Comparison of ENCODE assay signal across 8 cellular contexts in genomic region chr3:87997298-87997697, GRCh38.
DNase-seq lines count a peak whose midpoint lies in the region; ATAC-seq lines count a peak whose summit lies in the region.

No MANE protein-coding gene starts in this region.

- no peaks in the 10 kb centered on the region for H3K9me3 Mint-ChIP-seq in activated CD8-positive, alpha-beta memory T cell treated with anti-CD3 and anti-CD28 coated beads, Interleukin-2, amount 10 ng/mL, durations not matched to agents 7 days and 5 days (ENCODE audit: low read depth)
- no peaks in the 10 kb centered on the region for H3K9me3 Mint-ChIP-seq in natural killer cell treated with Interleukin-12 subunit alpha and Interleukin-12 subunit beta and Interleukin-15 and Interleukin-18, amount 100 ng/mL, for 72 hours

- H3K27ac Mint-ChIP-seq in activated CD8-positive, alpha-beta memory T cell treated with anti-CD3 and anti-CD28 coated beads, Interleukin-2, amount 10 ng/mL, durations not matched to agents 7 days and 5 days, result peak overlapping the region; percentile 57
- peak overlapping the region; percentile 62 to 71 for H3K27ac Mint-ChIP-seq in natural killer cell treated with Interleukin-12 subunit alpha and Interleukin-12 subunit beta and Interleukin-15 and Interleukin-18, amount 100 ng/mL, for 72 hours

- in situ Hi-C loops in ACHN (cut with HindIII; ENCODE audit: low pct_ligation_motif_present, low pct_unique_long_range_greater_than_20kb, low sequenced_read_pairs), result no loop called here

- CTCF ChIA-PET in activated CD8-positive, alpha-beta memory T cell treated with anti-CD3 and anti-CD28 coated beads, Interleukin-2, amount 10 ng/mL, durations not matched to agents 7 days and 5 days (lab: Charles Lee), result no interaction called here

- no peaks in the 10 kb centered on the region for H3K36me3 Mint-ChIP-seq in activated CD8-positive, alpha-beta memory T cell treated with anti-CD3 and anti-CD28 coated beads, Interleukin-2, amount 10 ng/mL, durations not matched to agents 7 days and 5 days
- no peaks in the 10 kb centered on the region for H3K36me3 Mint-ChIP-seq in natural killer cell treated with Interleukin-12 subunit alpha and Interleukin-12 subunit beta and Interleukin-15 and Interleukin-18, amount 100 ng/mL, for 72 hours

- H3K27me3 Mint-ChIP-seq in activated CD8-positive, alpha-beta memory T cell treated with anti-CD3 and anti-CD28 coated beads, Interleukin-2, amount 10 ng/mL, durations not matched to agents 7 days and 5 days, result peaks cover 8% of the 10 kb centered on the region
- H3K27me3 Mint-ChIP-seq in natural killer cell treated with Interleukin-12 subunit alpha and Interleukin-12 subunit beta and Interleukin-15 and Interleukin-18, amount 100 ng/mL, for 72 hours, result peaks cover 0 to 4% of the 10 kb centered on the region in 2 donors

- H3K4me1 Mint-ChIP-seq in activated CD8-positive, alpha-beta memory T cell treated with anti-CD3 and anti-CD28 coated beads, Interleukin-2, amount 10 ng/mL, durations not matched to agents 7 days and 5 days, result peaks cover 23% of the 10 kb centered on the region
- peaks cover 11 to 13% of the 10 kb centered on the region in 2 donors for H3K4me1 Mint-ChIP-seq in natural killer cell treated with Interleukin-12 subunit alpha and Interleukin-12 subunit beta and Interleukin-15 and Interleukin-18, amount 100 ng/mL, for 72 hours (ENCODE audit: low read depth in 2 of 2)

- peak overlapping the region; percentile 62 for H3K4me3 Mint-ChIP-seq in activated CD8-positive, alpha-beta memory T cell treated with anti-CD3 and anti-CD28 coated beads, Interleukin-2, amount 10 ng/mL, durations not matched to agents 7 days and 5 days
- H3K4me3 Mint-ChIP-seq in natural killer cell treated with Interleukin-12 subunit alpha and Interleukin-12 subunit beta and Interleukin-15 and Interleukin-18, amount 100 ng/mL, for 72 hours, result peak overlapping the region; percentile 65

- ATAC-seq in GM19452 (IDR thresholded peaks at IDR 0.05; ENCODE audit: unreplicated experiment) (peak; percentile 93), HG03469 (IDR thresholded peaks at IDR 0.05; ENCODE audit: unreplicated experiment) (peak; percentile 87)
- peak; percentile 92 for ATAC-seq in activated CD8-positive, alpha-beta memory T cell treated with anti-CD3 and anti-CD28 coated beads, Interleukin-2, amount 10 ng/mL, durations not matched to agents 7 days and 5 days
- peak; percentile 87 to 96 for ATAC-seq in natural killer cell treated with Interleukin-12 subunit alpha and Interleukin-12 subunit beta and Interleukin-15 and Interleukin-18, amount 100 ng/mL, for 72 hours

- peak; percentile 74 for DNase-seq in ACHN
- peak; percentile 83 for DNase-seq in activated CD8-positive, alpha-beta memory T cell treated with anti-CD3 and anti-CD28 coated beads, Interleukin-2, amount 10 ng/mL, durations not matched to agents 7 days and 5 days
- peak; percentile 67 for DNase-seq in natural killer cell treated with Interleukin-12 subunit alpha and Interleukin-12 subunit beta and Interleukin-15 and Interleukin-18, amount 100 ng/mL, for 72 hours (ENCODE audit: low spot score)
- DNase-seq in GM19240 (ENCODE audit: insufficient read length, low spot score), result no peak
- no peak for DNase-seq in NCI-H748 treated with DMSO at 0.1 percent for 48 hours (lab: John Stamatoyannopoulos, UW)
- no peak for DNase-seq in effector CD8-positive, alpha-beta T cell (lab: John Stamatoyannopoulos, UW)

Comparison
In these comparisons a context has a peak if more than half of its experiments do, and no peak if none do; other contexts are left out.
1. DNase-seq: peak in ACHN (single experiment), activated CD8-positive, alpha-beta memory T cell treated with anti-CD3 and anti-CD28 coated beads, Interleukin-2, amount 10 ng/mL, durations not matched to agents 7 days and 5 days (single experiment) and natural killer cell treated with Interleukin-12 subunit alpha and Interleukin-12 subunit beta and Interleukin-15 and Interleukin-18, amount 100 ng/mL, for 72 hours (single experiment); none in GM19240 (single experiment), NCI-H748 treated with DMSO at 0.1 percent for 48 hours (single experiment) and effector CD8-positive, alpha-beta T cell (single experiment).
2. Peak in every context shown above with its lines, with median percentiles within 50 percentile points of each other: ATAC-seq.